Comparison of ENCODE assay signal across 11 cellular contexts in the genomic region with DNA sequence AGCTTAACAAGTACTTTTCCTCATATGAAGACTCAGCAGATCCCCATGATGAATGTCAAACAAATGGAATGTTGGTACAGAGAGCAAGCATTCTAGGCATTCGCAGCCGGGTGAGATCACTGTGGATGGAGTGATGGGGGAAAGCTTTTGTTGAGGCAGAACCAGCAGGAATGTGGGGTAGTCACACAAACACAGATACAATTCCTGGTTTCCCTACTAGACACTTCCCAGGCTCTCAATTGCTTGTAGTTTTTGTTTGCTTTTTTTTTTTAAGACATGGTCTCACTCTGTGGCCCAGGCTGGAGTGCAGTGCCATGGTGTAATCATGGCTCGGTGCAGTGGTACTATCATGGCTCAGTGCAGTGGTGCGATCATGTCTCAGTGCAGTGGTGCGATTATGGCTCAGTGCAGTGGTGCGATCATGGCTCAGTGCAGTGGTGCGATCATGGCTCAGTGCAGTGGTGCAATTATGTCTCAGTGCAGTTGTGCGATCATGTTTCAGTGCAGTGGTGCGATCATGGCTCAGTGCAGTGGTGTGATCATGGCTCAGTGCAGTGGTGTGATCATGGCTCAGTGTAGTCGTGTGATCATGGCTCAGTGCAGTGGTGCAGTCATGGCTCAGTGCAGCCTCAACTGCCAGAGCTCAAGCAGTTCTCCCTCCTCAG. TPM values are rescaled to one million over a fixed set of nuclear protein-coding genes. Genes with fewer than 3 reads are reported as not detected.
A peak's percentile ranks its signal among the peaks of the same experiment; 100 is the strongest.
DNase-seq lines count a peak whose midpoint lies in the region; ATAC-seq, FAIRE-seq and TF ChIP-seq lines count a peak whose summit lies in the region.
"Had no signal": no experiment of that assay in that cellular context is flagged by ENCODE, and none has a peak within 500 bp of the region (broad histone marks: within the 10 kb centered on the region; RNA-seq: fewer than 3 reads in every experiment).

No MANE protein-coding gene starts in this region.

- H3K9me3 Mint-ChIP-seq in naive thymus-derived CD8-positive, alpha-beta T cell, result peaks cover 0 to 3% (median 0%) of the 10 kb centered on the region in 9 donors
- no peaks in the 10 kb centered on the region for H3K9me3 Mint-ChIP-seq in activated CD8-positive, alpha-beta T cell treated with anti-CD3 and anti-CD28 coated beads, Interleukin-2, amount 10 ng/mL, durations not matched to agents 7 days and 5 days (ENCODE audit: insufficient read depth)
- H3K9me3 Mint-ChIP-seq: T-helper 1 cell treated with Interleukin-12 subunit alpha and Interleukin-12 subunit beta and Interleukin-4 antibody, amounts not matched to agents 30 μg/mL and 1 μg/mL, for 36 hours had no signal

- H3K27me3 ChIP-seq in fibroblast of lung (ENCODE audit: control insufficient read depth, insufficient read depth, low read length), result no peaks in the 10 kb centered on the region

- H3K4me2 ChIP-seq in fibroblast of lung (ENCODE audit: extremely low read depth, insufficient read depth, low read length), result no peak overlapping the region

- peak; percentile 91 for FAIRE-seq in G401.6 (lab: Jason Lieb, UNC)

- peak overlapping the region; percentile 77 for H3K27ac ChIP-seq in fibroblast of lung (ENCODE audit: insufficient read depth, low read length)

- H3K27ac Mint-ChIP-seq in naive thymus-derived CD8-positive, alpha-beta T cell, result peak overlapping the region in 1 of 10 donors; percentile 80
- H3K27ac Mint-ChIP-seq in activated CD8-positive, alpha-beta T cell treated with anti-CD3 and anti-CD28 coated beads, Interleukin-2, amount 10 ng/mL, durations not matched to agents 7 days and 5 days, result no peak overlapping the region
- H3K27ac Mint-ChIP-seq: activated naive CD8-positive, alpha-beta T cell treated with anti-CD3 and anti-CD28 coated beads, Interleukin-2, amount 10 ng/mL, durations not matched to agents 7 days and 5 days; T-helper 1 cell treated with Interleukin-12 subunit alpha and Interleukin-12 subunit beta and Interleukin-4 antibody, amounts not matched to agents 30 μg/mL and 1 μg/mL, for 36 hours had no signal

- no peaks in the 10 kb centered on the region for H3K36me3 Mint-ChIP-seq in naive thymus-derived CD8-positive, alpha-beta T cell
- H3K36me3 Mint-ChIP-seq in activated CD8-positive, alpha-beta T cell treated with anti-CD3 and anti-CD28 coated beads, Interleukin-2, amount 10 ng/mL, durations not matched to agents 7 days and 5 days (ENCODE audit: low read depth), result peaks cover 7% of the 10 kb centered on the region

- no peak overlapping the region for H3K9ac ChIP-seq in fibroblast of lung (ENCODE audit: insufficient read depth, low read length)

- no peak overlapping the region for H3K4me3 ChIP-seq in fibroblast of lung (replicated peaks in 1 of 4; ENCODE audit: control extremely low read depth in 1 of 4, insufficient read depth in 1 of 4, low read depth in 3 of 4, low read length in 4 of 4)

- no peaks in the 10 kb centered on the region for H3K79me2 ChIP-seq in fibroblast of lung (ENCODE audit: control insufficient read depth, insufficient read depth, low read length)

- peaks cover 20% of the 10 kb centered on the region for H3K4me1 ChIP-seq in fibroblast of lung (ENCODE audit: control insufficient read depth, extremely low read depth, insufficient read depth, low read length)

- DNase-seq in RPMI7951 (ENCODE audit: low read depth) (peak; percentile 85), fibroblast of lung (ENCODE audit: low read depth in 2 of 2) (peak; percentile 75 to 100), renal cortical epithelial cell (ENCODE audit: low read depth) (peak; percentile 98), NCI-H1105 (lab: John Stamatoyannopoulos, UW) (no peak)
- DNase-seq in naive thymus-derived CD8-positive, alpha-beta T cell, result no peak
- DNase-seq in activated CD8-positive, alpha-beta T cell treated with anti-CD3 and anti-CD28 coated beads, Interleukin-2, amount 10 ng/mL, durations not matched to agents 7 days and 5 days, result no peak
- DNase-seq: activated naive CD8-positive, alpha-beta T cell treated with anti-CD3 and anti-CD28 coated beads, Interleukin-2, amount 10 ng/mL, durations not matched to agents 7 days and 5 days; NCI-H1048 had no signal

- no peak for ATAC-seq in naive thymus-derived CD8-positive, alpha-beta T cell
- no peak for ATAC-seq in HG02642 (IDR thresholded peaks at IDR 0.05; ENCODE audit: poor library complexity, unreplicated experiment)
- ATAC-seq in activated CD8-positive, alpha-beta T cell treated with anti-CD3 and anti-CD28 coated beads, Interleukin-2, amount 10 ng/mL, durations not matched to agents 7 days and 5 days, result no peak

- no peaks in the 10 kb centered on the region for H3K9me3 ChIP-seq in fibroblast of lung (ENCODE audit: control insufficient read depth, insufficient read depth, low read depth, low read length)

- H3K36me3 ChIP-seq in fibroblast of lung (ENCODE audit: control insufficient read depth, insufficient read depth, low read length), result no peaks in the 10 kb centered on the region

- no peak overlapping the region for H3K4me3 Mint-ChIP-seq in naive thymus-derived CD8-positive, alpha-beta T cell
- no peak overlapping the region for H3K4me3 Mint-ChIP-seq in activated CD8-positive, alpha-beta T cell treated with anti-CD3 and anti-CD28 coated beads, Interleukin-2, amount 10 ng/mL, durations not matched to agents 7 days and 5 days
- H3K4me3 Mint-ChIP-seq: activated naive CD8-positive, alpha-beta T cell treated with anti-CD3 and anti-CD28 coated beads, Interleukin-2, amount 10 ng/mL, durations not matched to agents 7 days and 5 days; T-helper 1 cell treated with Interleukin-12 subunit alpha and Interleukin-12 subunit beta and Interleukin-4 antibody, amounts not matched to agents 30 μg/mL and 1 μg/mL, for 36 hours had no signal

- peaks cover 17 to 26% (median 21%) of the 10 kb centered on the region in 4 donors for H3K4me1 Mint-ChIP-seq in naive thymus-derived CD8-positive, alpha-beta T cell
- peaks cover 48% of the 10 kb centered on the region for H3K4me1 Mint-ChIP-seq in activated CD8-positive, alpha-beta T cell treated with anti-CD3 and anti-CD28 coated beads, Interleukin-2, amount 10 ng/mL, durations not matched to agents 7 days and 5 days (ENCODE audit: low read depth)

- CTCF ChIA-PET in activated CD8-positive, alpha-beta T cell treated with anti-CD3 and anti-CD28 coated beads, Interleukin-2, amount 10 ng/mL, durations not matched to agents 7 days and 5 days (lab: Charles Lee), result interaction anchor here (0.6 to 1.6 kb wide), 5 partner anchors 13 to 60 kb away, joined by 3 to 8 read pairs (median 4); no protein-coding TSS in a partner anchor

- H3K27me3 Mint-ChIP-seq in naive thymus-derived CD8-positive, alpha-beta T cell, result no peaks in the 10 kb centered on the region
- H3K27me3 Mint-ChIP-seq in activated CD8-positive, alpha-beta T cell treated with anti-CD3 and anti-CD28 coated beads, Interleukin-2, amount 10 ng/mL, durations not matched to agents 7 days and 5 days (ENCODE audit: low read depth), result no peaks in the 10 kb centered on the region
- H3K27me3 Mint-ChIP-seq: activated naive CD8-positive, alpha-beta T cell treated with anti-CD3 and anti-CD28 coated beads, Interleukin-2, amount 10 ng/mL, durations not matched to agents 7 days and 5 days had no signal

- no peak for TF ChIP-seq CTCF in fibroblast of lung (conservative IDR thresholded peaks at IDR 0.05 in 1 of 2, IDR thresholded peaks at IDR 0.05 in 1 of 2; ENCODE audit: low read depth in 1 of 2, low read length in 2 of 2)

- no peak overlapping the region for H2AFZ ChIP-seq in fibroblast of lung (ENCODE audit: low read length)

- POLR2A ChIA-PET in naive thymus-derived CD8-positive, alpha-beta T cell (lab: Charles Lee), result interaction anchor here (0.6 to 1.1 kb wide), 3 partner anchors 32 to 243 kb away, joined by 3 to 6 read pairs (median 3); no protein-coding TSS in a partner anchor
- POLR2A ChIA-PET in activated CD8-positive, alpha-beta T cell treated with anti-CD3 and anti-CD28 coated beads, Interleukin-2, amount 10 ng/mL, durations not matched to agents 7 days and 5 days (lab: Charles Lee), result interaction anchor here (0.5 to 0.6 kb wide), 2 partner anchors 34 to 839 kb away, joined by 3 to 6 read pairs; no protein-coding TSS in a partner anchor

- no peaks in the 10 kb centered on the region for H4K20me1 ChIP-seq in fibroblast of lung (ENCODE audit: control insufficient read depth, extremely low read depth, insufficient read depth, low read length)

RNA-seq across cellular contexts. Expression of a gene that starts 15.4 kb away (rescaled TPM):
- 377 and 410 TPM in 2 replicates for total RNA-seq in RPMI7951 (2014; rRNA removed; shearing (Covaris generic))
- total RNA-seq in fibroblast of lung (42.9 and 43.3 TPM in 2 replicates), renal cortical epithelial cell (56.6 and 249 TPM in 2 replicates)
- 34.2 and 102 TPM in 2 replicates for polyA plus RNA-seq in fibroblast of lung
- polyA plus RNA-seq in fibroblast of lung (2012), result 44.9 and 125 TPM in 2 replicates
- 8.1 and 14.4 TPM in 2 replicates for polyA minus RNA-seq in fibroblast of lung (ENCODE audit: low replicate concordance)
- total RNA-seq in naive thymus-derived CD8-positive, alpha-beta T cell, result 10 to 100 TPM; 16.0 to 17.0 TPM
- 1 to 10 TPM in 2 of 3 donors, under 1 TPM in 1; 0.58 to 1.8 (median 1.5) TPM for polyA plus RNA-seq in naive thymus-derived CD8-positive, alpha-beta T cell
- 10 to 100 TPM; 76.6 to 82.9 TPM for total RNA-seq in activated CD8-positive, alpha-beta T cell treated with anti-CD3 and anti-CD28 coated beads, Interleukin-2, amount 10 ng/mL, durations not matched to agents 7 days and 5 days

RNA-seq across cellular contexts. Expression of a gene that starts 17.2 kb away (rescaled TPM):
- 108 and 118 TPM in 2 replicates for total RNA-seq in RPMI7951 (2014; rRNA removed; shearing (Covaris generic))
- total RNA-seq in fibroblast of lung (136 and 180 TPM in 2 replicates), renal cortical epithelial cell (19.4 and 100 TPM in 2 replicates)
- 301 TPM in 2 replicates for polyA plus RNA-seq in fibroblast of lung
- polyA plus RNA-seq in fibroblast of lung (2012), result 219 and 223 TPM in 2 replicates
- polyA minus RNA-seq in fibroblast of lung (ENCODE audit: low replicate concordance), result 145 and 206 TPM in 2 replicates
- 10 to 100 TPM; 74.1 to 79.8 TPM for total RNA-seq in naive thymus-derived CD8-positive, alpha-beta T cell
- 10 to 100 TPM; 76.0 to 98.4 (median 78.4) TPM for polyA plus RNA-seq in naive thymus-derived CD8-positive, alpha-beta T cell
- total RNA-seq in activated CD8-positive, alpha-beta T cell treated with anti-CD3 and anti-CD28 coated beads, Interleukin-2, amount 10 ng/mL, durations not matched to agents 7 days and 5 days, result 100 to 1,000 TPM; 314 to 317 TPM

RNA-seq across cellular contexts. Expression of a gene that starts 39.6 kb away (rescaled TPM):
- 1,269 and 1,837 TPM in 2 replicates for total RNA-seq in RPMI7951 (2014; rRNA removed; shearing (Covaris generic))
- total RNA-seq in fibroblast of lung (432 and 551 TPM in 2 replicates), renal cortical epithelial cell (312 and 597 TPM in 2 replicates)
- polyA plus RNA-seq in fibroblast of lung, result 1,493 and 2,513 TPM in 2 replicates
- polyA plus RNA-seq in fibroblast of lung (2012), result 1,291 and 2,040 TPM in 2 replicates
- polyA minus RNA-seq in fibroblast of lung (ENCODE audit: low replicate concordance), result 2,570 and 3,657 TPM in 2 replicates
- 100 to 1,000 TPM; 171 to 187 TPM for total RNA-seq in naive thymus-derived CD8-positive, alpha-beta T cell
- polyA plus RNA-seq in naive thymus-derived CD8-positive, alpha-beta T cell, result 100 to 1,000 TPM in 1 of 3 donors, 10 to 100 TPM in 2; 79.2 to 116 (median 83.3) TPM
- total RNA-seq in activated CD8-positive, alpha-beta T cell treated with anti-CD3 and anti-CD28 coated beads, Interleukin-2, amount 10 ng/mL, durations not matched to agents 7 days and 5 days, result 1,000 to 10,000 TPM; 1,638 to 1,703 TPM

RNA-seq across cellular contexts. Expression of a gene that starts 42.6 kb away (rescaled TPM):
- total RNA-seq in RPMI7951 (2014; rRNA removed; shearing (Covaris generic)), result 6.4 and 13.6 TPM in 2 replicates
- total RNA-seq in fibroblast of lung (3.3 and 5.0 TPM in 2 replicates), renal cortical epithelial cell (6.4 and 10.2 TPM in 2 replicates)
- polyA plus RNA-seq in fibroblast of lung, result 3.3 and 7.4 TPM in 2 replicates
- polyA plus RNA-seq in fibroblast of lung (2012), result 8.7 and 14.3 TPM in 2 replicates
- polyA minus RNA-seq in fibroblast of lung (ENCODE audit: low replicate concordance), result 47.9 and 50.8 TPM in 2 replicates
- 10 to 100 TPM; 50.8 to 54.9 TPM for total RNA-seq in naive thymus-derived CD8-positive, alpha-beta T cell
- polyA plus RNA-seq in naive thymus-derived CD8-positive, alpha-beta T cell, result 1 to 10 TPM; 1.3 to 6.3 (median 2.8) TPM
- total RNA-seq in activated CD8-positive, alpha-beta T cell treated with anti-CD3 and anti-CD28 coated beads, Interleukin-2, amount 10 ng/mL, durations not matched to agents 7 days and 5 days, result 10 to 100 TPM; 48.5 to 52.4 TPM

Comparison
In these comparisons a context has a peak if more than half of its experiments do, and no peak if none do; other contexts are left out.
1. DNase-seq: peak in RPMI7951 (single experiment), fibroblast of lung (2 of 2) and renal cortical epithelial cell (single experiment); none in naive thymus-derived CD8-positive, alpha-beta T cell (0 of 10), NCI-H1105 (single experiment) and activated CD8-positive, alpha-beta T cell treated with anti-CD3 and anti-CD28 coated beads, Interleukin-2, amount 10 ng/mL, durations not matched to agents 7 days and 5 days (single experiment).